11 cellular contexts compared by ENCODE assay signal in the genomic region with DNA sequence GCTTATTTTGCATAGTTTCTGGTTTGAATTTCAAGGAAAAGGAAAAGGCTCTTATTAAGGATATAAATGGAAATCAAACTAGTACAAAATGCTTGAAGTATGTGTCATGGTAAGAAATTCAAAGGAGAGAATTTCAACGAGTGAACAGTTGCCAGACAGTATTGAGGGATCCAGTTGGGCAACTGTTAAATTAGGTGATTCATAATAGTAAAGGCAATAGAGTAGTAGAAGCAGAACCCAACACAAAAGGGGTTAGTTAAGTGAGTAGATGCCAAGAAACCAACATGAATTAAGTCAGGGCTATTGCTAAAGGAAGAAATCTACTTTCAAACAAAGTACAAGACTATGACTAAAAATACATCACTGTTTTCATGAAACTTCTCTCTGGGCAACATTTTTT. TPM values are rescaled to one million over a fixed set of nuclear protein-coding genes. Genes with fewer than 3 reads are reported as not detected.
DNase-seq lines count a peak whose midpoint lies in the region; ATAC-seq and TF ChIP-seq lines count a peak whose summit lies in the region.
"Had no signal": no experiment of that assay in that cellular context is flagged by ENCODE, and none has a peak within 500 bp of the region (broad histone marks: within the 10 kb centered on the region; RNA-seq: fewer than 3 reads in every experiment).

No MANE protein-coding gene starts in this region.

- H3K4me1 ChIP-seq in CD8-positive, alpha-beta T cell (ENCODE audit: insufficient read depth, low read length) = peaks cover 52% of the 10 kb centered on the region
- H3K4me1 ChIP-seq in mononuclear cell (ENCODE audit: insufficient read depth, low read length) (peaks cover 35% of the 10 kb centered on the region), transverse colon (peaks cover 0 to 14% (median 0%) of the 10 kb centered on the region in 4 donors)
- H3K4me1 ChIP-seq: prostate gland had no signal

- no peaks in the 10 kb centered on the region for H3K27me3 ChIP-seq in CD8-positive, alpha-beta T cell (ENCODE audit: insufficient read depth, low read length)
- H3K27me3 ChIP-seq in mononuclear cell (ENCODE audit: insufficient read depth, low read length) (no peaks in the 10 kb centered on the region), transverse colon (no peaks in the 10 kb centered on the region)

- H3K4me1 Mint-ChIP-seq in CD8-positive, alpha-beta T cell (ENCODE audit: low read depth) = peaks cover 84% of the 10 kb centered on the region
- no peaks in the 10 kb centered on the region for H3K4me1 Mint-ChIP-seq in WTC11

- in situ Hi-C loops in astrocyte of the cerebellum (cut with HindIII; ENCODE audit: low sequenced_read_pairs) (no loop called here), transverse colon (cut with MboI; ENCODE audit: low pct_ligation_motif_present in 1 of 4, low pct_unique_long_range_greater_than_20kb in 1 of 4, low sequenced_read_pairs in 3 of 4) (no loop called here)

- DNase-seq in CD8-positive, alpha-beta T cell = no peak
- DNase-seq in astrocyte of the cerebellum (ENCODE audit: low read depth) = peak; percentile 66
- DNase-seq in transverse colon = no peak
- DNase-seq in WTC11 (ENCODE audit: low spot score) = no peak
- DNase-seq: NCI-H1930 had no signal

- peaks cover 4% of the 10 kb centered on the region for H3K36me3 ChIP-seq in CD8-positive, alpha-beta T cell (ENCODE audit: insufficient read depth, low read length)
- H3K36me3 ChIP-seq in KOPT-K1 (ENCODE audit: insufficient read depth, low read length) = no peaks in the 10 kb centered on the region
- H3K36me3 ChIP-seq in transverse colon = no peaks in the 10 kb centered on the region
- H3K36me3 ChIP-seq: prostate gland had no signal

- H3K4me3 Mint-ChIP-seq in CD8-positive, alpha-beta T cell = peak overlapping the region; percentile 98
- H3K4me3 Mint-ChIP-seq in WTC11 = no peak overlapping the region

- ATAC-seq in CD8-positive, alpha-beta T cell = no peak
- no peak for ATAC-seq in WTC11
- ATAC-seq in GM18498 (IDR thresholded peaks at IDR 0.05; ENCODE audit: unreplicated experiment) = no peak
- ATAC-seq in GM19023 (IDR thresholded peaks at IDR 0.05; ENCODE audit: unreplicated experiment) = no peak

- H3K4me3 ChIP-seq in CD8-positive, alpha-beta T cell (ENCODE audit: low read depth, low read length) = peak overlapping the region; percentile 48
- H3K4me3 ChIP-seq in astrocyte of the cerebellum (ENCODE audit: low read depth, low read length) (no peak overlapping the region), mononuclear cell (ENCODE audit: low read length) (peak overlapping the region; percentile 57), transverse colon (peak overlapping the region in 1 of 4 donors; percentile 30)
- H3K4me3 ChIP-seq: prostate gland had no signal

- peaks cover 55% of the 10 kb centered on the region for H3K36me3 Mint-ChIP-seq in CD8-positive, alpha-beta T cell
- no peaks in the 10 kb centered on the region for H3K36me3 Mint-ChIP-seq in WTC11
- H3K36me3 Mint-ChIP-seq: brain had no signal

- peak overlapping the region; percentile 98 for H3K27ac Mint-ChIP-seq in CD8-positive, alpha-beta T cell
- H3K27ac Mint-ChIP-seq in WTC11 = no peak overlapping the region

- intact Hi-C loops in CD8-positive, alpha-beta T cell (cut with DNase I, micrococcal nuclease) = loop anchor here (1.0 to 10.0 kb wide), 11 partner anchors 8 to 343 kb away; partner anchors contain the start of genes GBP1 (in 1 of the 2) and GBP4 (in 1 of the 2)
- intact Hi-C loops in transverse colon (cut with DNase I; ENCODE audit: low total_unique reads) = no loop called here

- POLR2A ChIA-PET in CD8-positive, alpha-beta T cell (lab: Charles Lee) = interaction anchor here (1.0 to 6.7 kb wide), 7 partner anchors 12 to 206 kb away, joined by 3 to 50 read pairs (median 5); partner anchors contain the start of gene GBP1
- POLR2A ChIA-PET in WTC11 (lab: Charles Lee) = no interaction called here

- no peaks in the 10 kb centered on the region for H3K9me3 Mint-ChIP-seq in CD8-positive, alpha-beta T cell
- peaks cover 14% of the 10 kb centered on the region for H3K9me3 Mint-ChIP-seq in WTC11
- H3K9me3 Mint-ChIP-seq: brain had no signal

- no peak for TF ChIP-seq EP300 in transverse colon (IDR thresholded peaks at IDR 0.05; ENCODE audit: low read depth)

- TF ChIP-seq POLR2A in transverse colon (IDR thresholded peaks at IDR 0.05) = no peak

- peak overlapping the region; percentile 55 for H3K27ac ChIP-seq in CD8-positive, alpha-beta T cell (ENCODE audit: low read depth, low read length)
- peak overlapping the region; percentile 40 for H3K27ac ChIP-seq in KOPT-K1 (ENCODE audit: low read depth, low read length, poor library complexity, severe bottlenecking)
- H3K27ac ChIP-seq in transverse colon = peak overlapping the region in 1 of 4 donors; percentile 61
- H3K27ac ChIP-seq: prostate gland had no signal

- CTCF ChIA-PET in CD8-positive, alpha-beta T cell (lab: Charles Lee) = interaction anchor here (1.2 to 5.4 kb wide), 5 partner anchors 17 to 146 kb away, joined by 3 to 25 read pairs (median 5); partner anchors contain the start of gene GBP2
- CTCF ChIA-PET in WTC11 (lab: Charles Lee) = no interaction called here

- no peaks in the 10 kb centered on the region for H3K9me3 ChIP-seq in CD8-positive, alpha-beta T cell (ENCODE audit: low read length)
- no peaks in the 10 kb centered on the region for H3K9me3 ChIP-seq in KOPT-K1 (ENCODE audit: insufficient read depth, low read length, poor library complexity, severe bottlenecking)
- no peaks in the 10 kb centered on the region for H3K9me3 ChIP-seq in mononuclear cell (ENCODE audit: low read depth, low read length)
- H3K9me3 ChIP-seq in transverse colon = no peaks in the 10 kb centered on the region
- H3K9me3 ChIP-seq: prostate gland had no signal

- WGBS in transverse colon (ENCODE audit: low coverage in 1 of 2), 2 donors = 23 to 47% methylated on average over 1 of the region's 1 CpG

- H3K27me3 Mint-ChIP-seq in CD8-positive, alpha-beta T cell (ENCODE audit: low read depth) = no peaks in the 10 kb centered on the region
- no peaks in the 10 kb centered on the region for H3K27me3 Mint-ChIP-seq in WTC11 (ENCODE audit: low read depth)

- TF ChIP-seq CTCF in CD8-positive, alpha-beta T cell (IDR thresholded peaks at IDR 0.05) = no peak
- TF ChIP-seq CTCF in astrocyte of the cerebellum (IDR thresholded peaks at IDR 0.05; ENCODE audit: low read depth, low read length, missing control alignments) (no peak), transverse colon (IDR thresholded peaks at IDR 0.05) (no peak), WTC11 (IDR thresholded peaks at IDR 0.05) (no peak)

TF ChIP-seq in WTC11, 78 proteins besides CTCF, POLR2A, EP300 and RAD21 (continues in another document):
- TF ChIP-seq MXD4 (CRISPR knock-in tag; IDR thresholded peaks at IDR 0.05; ENCODE audit: borderline replicate concordance) (no peak), FOXK1 (CRISPR knock-in tag; IDR thresholded peaks at IDR 0.05) (no peak), USF1 (CRISPR knock-in tag; IDR thresholded peaks at IDR 0.05) (no peak), CREM (CRISPR knock-in tag; IDR thresholded peaks at IDR 0.05) (no peak)
- TF ChIP-seq, protein P1, sequence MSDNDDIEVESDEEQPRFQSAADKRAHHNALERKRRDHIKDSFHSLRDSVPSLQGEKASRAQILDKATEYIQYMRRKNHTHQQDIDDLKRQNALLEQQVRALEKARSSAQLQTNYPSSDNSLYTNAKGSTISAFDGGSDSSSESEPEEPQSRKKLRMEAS (CRISPR knock-in tag; IDR thresholded peaks at IDR 0.05) = no peak
- TF ChIP-seq, protein P2, sequence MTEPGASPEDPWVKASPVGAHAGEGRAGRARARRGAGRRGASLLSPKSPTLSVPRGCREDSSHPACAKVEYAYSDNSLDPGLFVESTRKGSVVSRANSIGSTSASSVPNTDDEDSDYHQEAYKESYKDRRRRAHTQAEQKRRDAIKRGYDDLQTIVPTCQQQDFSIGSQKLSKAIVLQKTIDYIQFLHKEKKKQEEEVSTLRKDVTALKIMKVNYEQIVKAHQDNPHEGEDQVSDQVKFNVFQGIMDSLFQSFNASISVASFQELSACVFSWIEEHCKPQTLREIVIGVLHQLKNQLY (CRISPR knock-in tag; IDR thresholded peaks at IDR 0.05) = no peak
- TF ChIP-seq, protein P3, sequence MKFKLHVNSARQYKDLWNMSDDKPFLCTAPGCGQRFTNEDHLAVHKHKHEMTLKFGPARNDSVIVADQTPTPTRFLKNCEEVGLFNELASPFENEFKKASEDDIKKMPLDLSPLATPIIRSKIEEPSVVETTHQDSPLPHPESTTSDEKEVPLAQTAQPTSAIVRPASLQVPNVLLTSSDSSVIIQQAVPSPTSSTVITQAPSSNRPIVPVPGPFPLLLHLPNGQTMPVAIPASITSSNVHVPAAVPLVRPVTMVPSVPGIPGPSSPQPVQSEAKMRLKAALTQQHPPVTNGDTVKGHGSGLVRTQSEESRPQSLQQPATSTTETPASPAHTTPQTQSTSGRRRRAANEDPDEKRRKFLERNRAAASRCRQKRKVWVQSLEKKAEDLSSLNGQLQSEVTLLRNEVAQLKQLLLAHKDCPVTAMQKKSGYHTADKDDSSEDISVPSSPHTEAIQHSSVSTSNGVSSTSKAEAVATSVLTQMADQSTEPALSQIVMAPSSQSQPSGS (CRISPR knock-in tag; IDR thresholded peaks at IDR 0.05; ENCODE audit: borderline replicate concordance, low read depth) = no peak

RNA-seq across cellular contexts. Expression of gene GBP5, which starts 1.0 kb away (rescaled TPM):
- total RNA-seq in CD8-positive, alpha-beta T cell = 100 to 1,000 TPM; 114 to 125 TPM
- total RNA-seq in mononuclear cell (62.4 TPM), transverse colon (1 to 10 TPM in 2 of 4 donors, not detected in 2; 1.5 to 7.3 TPM), WTC11 (2021) (0.17 to 0.25 TPM (median 0.23 TPM) in 3 replicates)
